30 cellular contexts compared by ENCODE assay signal in the genomic region with DNA sequence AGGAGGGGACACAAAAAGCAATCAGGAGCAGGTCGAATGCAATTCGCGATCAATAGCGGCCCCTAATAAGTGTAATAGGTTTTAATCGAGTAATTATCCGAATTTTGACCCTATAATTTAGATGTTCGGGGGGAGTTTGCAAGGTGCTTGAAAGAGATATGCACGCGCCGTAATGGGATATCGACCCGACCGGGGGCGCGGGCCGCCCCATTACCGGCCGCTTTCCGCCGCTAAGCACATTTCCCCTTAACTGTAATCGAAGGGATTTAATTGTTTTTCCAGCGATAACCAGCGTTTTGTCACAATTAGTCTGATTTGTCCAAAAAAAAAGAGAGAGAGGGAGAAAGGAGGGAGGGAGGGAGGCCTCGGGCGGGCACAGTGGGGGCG. TPM values are rescaled to one million over a fixed set of nuclear protein-coding genes. Genes with fewer than 3 reads are reported as not detected.
DNase-seq lines count a peak whose midpoint lies in the region; TF ChIP-seq lines count a peak whose summit lies in the region.
"Had no signal": no experiment of that assay in that cellular context is flagged by ENCODE, and none has a peak within 500 bp of the region (broad histone marks: within the 10 kb centered on the region; RNA-seq: fewer than 3 reads in every experiment).

No MANE protein-coding gene starts in this region.

- H2BK15ac ChIP-seq in neuronal stem cell (ENCODE audit: low read length) = no peak overlapping the region

- no peak overlapping the region for H3K27ac ChIP-seq in neuronal stem cell (replicated peaks; ENCODE audit: low read length)
- H3K27ac ChIP-seq: dorsolateral prefrontal cortex, gastroesophageal sphincter, HL-60, KMS-11, prostate gland, SJCRH30, thoracic aorta, uterus had no signal

- no peak overlapping the region for H3K18ac ChIP-seq in neuronal stem cell (ENCODE audit: low read length)

- H3K36me3 Mint-ChIP-seq in activated naive CD4-positive, alpha-beta T cell treated with anti-CD3 and anti-CD28 coated beads for 36 hours (ENCODE audit: low read depth) = no peaks in the 10 kb centered on the region
- H3K36me3 Mint-ChIP-seq in activated T-helper 2 cell treated with anti-CD3 and anti-CD28 coated beads, Interferon-gamma antibody, Interleukin-2, Interleukin-4, amounts not matched to agents 10 μg/mL and 5 μg/mL and 100 μg/mL, durations not matched to agents 14 hours and 24 hours and 36 hours (ENCODE audit: low read depth) = peaks cover 6% of the 10 kb centered on the region

- peaks cover 0 to 8% of the 10 kb centered on the region in 2 donors for H3K9me3 ChIP-seq in neuronal stem cell (replicated peaks in 1 of 2; ENCODE audit: control insufficient read depth in 2 of 2, insufficient read depth in 1 of 2, low read depth in 1 of 2, low read length in 2 of 2)
- H3K9me3 ChIP-seq: gastroesophageal sphincter, prostate gland, SJCRH30, thoracic aorta, uterus had no signal

- peak overlapping the region; percentile 46 for H3K27ac Mint-ChIP-seq in activated naive CD4-positive, alpha-beta T cell treated with anti-CD3 and anti-CD28 coated beads for 36 hours
- peak overlapping the region; percentile 62 for H3K27ac Mint-ChIP-seq in activated T-helper 2 cell treated with anti-CD3 and anti-CD28 coated beads, Interferon-gamma antibody, Interleukin-2, Interleukin-4, amounts not matched to agents 10 μg/mL and 5 μg/mL and 100 μg/mL, durations not matched to agents 14 hours and 24 hours and 36 hours
- H3K27ac Mint-ChIP-seq: CD4-positive, alpha-beta T cell had no signal

- no peak overlapping the region for H2BK5ac ChIP-seq in neuronal stem cell (ENCODE audit: low read length)

- H3K27me3 Mint-ChIP-seq in activated naive CD4-positive, alpha-beta T cell treated with anti-CD3 and anti-CD28 coated beads for 36 hours (ENCODE audit: low read depth) = peaks cover 47% of the 10 kb centered on the region
- H3K27me3 Mint-ChIP-seq in activated T-helper 2 cell treated with anti-CD3 and anti-CD28 coated beads, Interferon-gamma antibody, Interleukin-2, Interleukin-4, amounts not matched to agents 10 μg/mL and 5 μg/mL and 100 μg/mL, durations not matched to agents 14 hours and 24 hours and 36 hours (ENCODE audit: low read depth) = peaks cover 29% of the 10 kb centered on the region

- no peaks in the 10 kb centered on the region for H3K36me3 ChIP-seq in neuronal stem cell (replicated peaks in 1 of 2; ENCODE audit: control insufficient read depth in 2 of 2, insufficient read depth in 2 of 2, low read length in 2 of 2)
- H3K36me3 ChIP-seq: gastroesophageal sphincter, prostate gland, SJCRH30, thoracic aorta, uterus had no signal

- H2AFZ ChIP-seq in neuronal stem cell (ENCODE audit: low read length) = no peak overlapping the region

- H2BK12ac ChIP-seq in neuronal stem cell (ENCODE audit: low read length) = no peak overlapping the region

- H3K79me1 ChIP-seq in neuronal stem cell (ENCODE audit: low read depth, low read length) = no peaks in the 10 kb centered on the region

- H3K4me3 ChIP-seq in neuronal stem cell (ENCODE audit: low read length in 2 of 2) = no peak overlapping the region
- H3K4me3 ChIP-seq: dorsolateral prefrontal cortex, gastroesophageal sphincter, GM12878, prostate gland, SJCRH30, thoracic aorta, uterus had no signal

- H2BK120ac ChIP-seq in neuronal stem cell (ENCODE audit: low read depth, low read length) = no peak overlapping the region

- whole genome bisulfite sequencing in neuronal stem cell (ENCODE audit: extremely low coverage in 2 of 2, insufficient read length in 2 of 2, insufficient replicate concordance in 1 of 2), 2 donors = no CpG with 5 or more reads among the region's 26 CpGs

- no peak overlapping the region for H3K4me3 Mint-ChIP-seq in activated naive CD4-positive, alpha-beta T cell treated with anti-CD3 and anti-CD28 coated beads for 36 hours
- no peak overlapping the region for H3K4me3 Mint-ChIP-seq in activated T-helper 2 cell treated with anti-CD3 and anti-CD28 coated beads, Interferon-gamma antibody, Interleukin-2, Interleukin-4, amounts not matched to agents 10 μg/mL and 5 μg/mL and 100 μg/mL, durations not matched to agents 14 hours and 24 hours and 36 hours (ENCODE audit: low read depth)
- H3K4me3 Mint-ChIP-seq: CD4-positive, alpha-beta T cell had no signal

- H3K23ac ChIP-seq in neuronal stem cell (ENCODE audit: low read depth, low read length, poor library complexity) = no peak overlapping the region

- peaks cover 9% of the 10 kb centered on the region for H3K4me1 Mint-ChIP-seq in activated naive CD4-positive, alpha-beta T cell treated with anti-CD3 and anti-CD28 coated beads for 36 hours (ENCODE audit: low read depth)
- H3K4me1 Mint-ChIP-seq in activated T-helper 2 cell treated with anti-CD3 and anti-CD28 coated beads, Interferon-gamma antibody, Interleukin-2, Interleukin-4, amounts not matched to agents 10 μg/mL and 5 μg/mL and 100 μg/mL, durations not matched to agents 14 hours and 24 hours and 36 hours (ENCODE audit: low read depth) = no peaks in the 10 kb centered on the region

- peaks cover 61 to 99% (median 77%) of the 10 kb centered on the region in 3 experiments for H3K27me3 ChIP-seq in neuronal stem cell (ENCODE audit: control insufficient read depth in 3 of 3, insufficient read depth in 3 of 3, low read depth in 1 of 3, low read length in 3 of 3)
- H3K27me3 ChIP-seq: SJCRH30 had no signal

- H2AK5ac ChIP-seq in neuronal stem cell (ENCODE audit: low read depth, low read length) = no peak overlapping the region

- in situ Hi-C loops in GM13977 (cut with MboI; ENCODE audit: low pct_unique_long_range_greater_than_20kb, low sequenced_read_pairs, unreplicated experiment) = no loop called here

- no peaks in the 10 kb centered on the region for H3K9me3 Mint-ChIP-seq in activated naive CD4-positive, alpha-beta T cell treated with anti-CD3 and anti-CD28 coated beads for 36 hours
- H3K9me3 Mint-ChIP-seq in activated T-helper 2 cell treated with anti-CD3 and anti-CD28 coated beads, Interferon-gamma antibody, Interleukin-2, Interleukin-4, amounts not matched to agents 10 μg/mL and 5 μg/mL and 100 μg/mL, durations not matched to agents 14 hours and 24 hours and 36 hours = peaks cover 3% of the 10 kb centered on the region
- H3K9me3 Mint-ChIP-seq: CD4-positive, alpha-beta T cell had no signal

- H4K8ac ChIP-seq in neuronal stem cell (ENCODE audit: low read depth, low read length) = no peak overlapping the region

- intact Hi-C loops in activated naive CD4-positive, alpha-beta T cell treated with anti-CD3 and anti-CD28 coated beads for 36 hours (cut with micrococcal nuclease) = loop anchor here (10.0 kb wide), 1 partner anchor 110 kb away; no protein-coding TSS in a partner anchor
- intact Hi-C loops in activated T-helper 2 cell treated with anti-CD3 and anti-CD28 coated beads, Interferon-gamma antibody, Interleukin-2, Interleukin-4, amounts not matched to agents 10 μg/mL and 5 μg/mL and 100 μg/mL, durations not matched to agents 14 hours and 24 hours and 36 hours (cut with micrococcal nuclease) = no loop called here

- H3K9ac ChIP-seq in neuronal stem cell (ENCODE audit: low read depth, low read length, poor library complexity) = no peak overlapping the region
- H3K9ac ChIP-seq: KMS-11 had no signal

- CTCF ChIA-PET in activated naive CD4-positive, alpha-beta T cell treated with anti-CD3 and anti-CD28 coated beads for 36 hours (lab: Charles Lee) = no interaction called here

- no peak overlapping the region for H4K91ac ChIP-seq in neuronal stem cell (ENCODE audit: low read depth, low read length, poor library complexity)

- peak overlapping the region; percentile 2 for H3K4me2 ChIP-seq in neuronal stem cell (ENCODE audit: insufficient read depth, low read length, poor library complexity, severe bottlenecking)
- H3K4me2 ChIP-seq: KMS-11 had no signal

- no peak overlapping the region for H3K14ac ChIP-seq in neuronal stem cell (ENCODE audit: low read length)

- no peak for DNase-seq in activated naive CD4-positive, alpha-beta T cell treated with anti-CD3 and anti-CD28 coated beads for 36 hours
- DNase-seq in activated naive CD4-positive, alpha-beta T cell (lab: John Stamatoyannopoulos, UW) = no peak
- peak; percentile 53 for DNase-seq in GM13977 (ENCODE audit: low spot score)
- DNase-seq in activated T-helper 2 cell treated with anti-CD3 and anti-CD28 coated beads, Interferon-gamma antibody, Interleukin-2, Interleukin-4, amounts not matched to agents 10 μg/mL and 5 μg/mL and 100 μg/mL, durations not matched to agents 14 hours and 24 hours and 36 hours (ENCODE audit: low spot score) = no peak
- no peak for DNase-seq in neuronal stem cell (ENCODE audit: low spot score)
- DNase-seq in UCSD-AML1 (lab: John Stamatoyannopoulos, UW; ENCODE audit: unreplicated experiment) = no peak
- DNase-seq in cortex of kidney (lab: John Stamatoyannopoulos, UW) = no peak
- DNase-seq in mesenteric fat pad (ENCODE audit: low spot score) = no peak
- DNase-seq: activated CD4-positive, alpha-beta T cell treated with anti-CD3 and anti-CD28 coated beads, Interleukin-2, amount 50 U/mL, for 1 hour; activated T-cell treated with anti-CD3 and anti-CD28 coated beads for 4 hours; central memory CD4-positive, alpha-beta T cell; hypothalamus; mesendoderm; NCI-H1417; NCI-H446; NCI-H774; SJCRH30; stimulated activated naive CD8-positive, alpha-beta T cell treated with anti-CD3 and anti-CD28 coated beads, Interleukin-15, Interleukin-2, amounts not matched to agents 100 U/mL and 50 U/mL, for 24 hours had no signal

- TF ChIP-seq CTCF in GM13977 (IDR thresholded peaks at IDR 0.05; ENCODE audit: extremely low read depth, insufficient read depth, missing control alignments) = no peak

- H3K4me1 ChIP-seq in neuronal stem cell (ENCODE audit: control insufficient read depth in 2 of 2, insufficient read depth in 1 of 2, low read depth in 1 of 2, low read length in 2 of 2) = no peaks in the 10 kb centered on the region
- H3K4me1 ChIP-seq: SJCRH30 had no signal

- no peak overlapping the region for H3K4ac ChIP-seq in neuronal stem cell (ENCODE audit: low read length)

RNA-seq across cellular contexts. Expression of a gene that starts 1.0 kb away (rescaled TPM):
- total RNA-seq in activated naive CD4-positive, alpha-beta T cell treated with anti-CD3 and anti-CD28 coated beads for 36 hours = not detected
- not detected in 2 replicates for total RNA-seq in activated T-helper 2 cell treated with anti-CD3 and anti-CD28 coated beads, Interferon-gamma antibody, Interleukin-2, Interleukin-4, amounts not matched to agents 10 μg/mL and 5 μg/mL and 100 μg/mL, durations not matched to agents 14 hours and 24 hours and 36 hours
- polyA plus RNA-seq in neuronal stem cell (2013, experiment 1 of 2) = not detected
- not detected for polyA plus RNA-seq in neuronal stem cell (2013, experiment 2 of 2)
- total RNA-seq in mesenteric fat pad = not detected
- total RNA-seq: CD4-positive, alpha-beta T cell; dorsolateral prefrontal cortex; fibroblast of lung; gastroesophageal sphincter; GM12878; left lobe of liver; prostate gland; SJCRH30; T-helper 1 cell treated with Interleukin-12 subunit alpha and Interleukin-12 subunit beta and Interleukin-4 antibody, amounts not matched to agents 30 ng/mL and 1 ng/mL, for 36 hours; thoracic aorta; uterus had no signal
- polyA plus RNA-seq: fibroblast of lung, GM12878 had no signal

RNA-seq across cellular contexts. Expression of a gene that starts 58.2 kb away (rescaled TPM):
- total RNA-seq in activated naive CD4-positive, alpha-beta T cell treated with anti-CD3 and anti-CD28 coated beads for 36 hours = 10 to 100 TPM; 20.0 to 24.3 TPM
- 23.3 and 23.5 TPM in 2 replicates for total RNA-seq in activated T-helper 2 cell treated with anti-CD3 and anti-CD28 coated beads, Interferon-gamma antibody, Interleukin-2, Interleukin-4, amounts not matched to agents 10 μg/mL and 5 μg/mL and 100 μg/mL, durations not matched to agents 14 hours and 24 hours and 36 hours
- polyA plus RNA-seq in neuronal stem cell (2013, experiment 1 of 2) = 8.6 TPM
- polyA plus RNA-seq in neuronal stem cell (2013, experiment 2 of 2) = 8.7 TPM
- total RNA-seq in mesenteric fat pad = 19.0 TPM
